29 cellular contexts compared by ENCODE assay signal in genomic region chr5:68919988-68920490, GRCh38.
"Had no signal": no experiment of that assay in that cellular context is flagged by ENCODE, and none has a peak within 500 bp of the region (broad histone marks: within the 10 kb centered on the region; RNA-seq: fewer than 3 reads in every experiment).

No MANE protein-coding gene starts in this region.

- ATAC-seq: activated naive CD4-positive, alpha-beta T cell treated with anti-CD3 and anti-CD28 coated beads, Interleukin-2, amount 50 U/mL, for 72 hours; activated T-cell treated with anti-CD3 and anti-CD28 coated beads, Interleukin-2, amount 50 U/mL, for 72 hours; heart left ventricle had no signal

- DNase-seq: activated CD4-positive, alpha-beta memory T cell treated with anti-CD3 and anti-CD28 coated beads, Interleukin-2, amount 10 ng/mL, durations not matched to agents 7 days and 5 days; activated CD4-positive, alpha-beta T cell treated with anti-CD3 and anti-CD28 coated beads for 1 hour; activated CD4-positive, alpha-beta T cell treated with anti-CD3 and anti-CD28 coated beads for 4 hours; activated CD4-positive, alpha-beta T cell treated with anti-CD3 and anti-CD28 coated beads, Interleukin-2, amount 10 ng/mL, durations not matched to agents 7 days and 5 days; activated CD4-positive, alpha-beta T cell treated with anti-CD3 and anti-CD28 coated beads, Interleukin-2, amount 50 U/mL, for 4 hours; activated CD8-positive, alpha-beta memory T cell treated with anti-CD3 and anti-CD28 coated beads, Interleukin-2, amount 50 U/mL, for 48 hours; activated gamma-delta T cell; activated naive CD4-positive, alpha-beta T cell; activated naive CD4-positive, alpha-beta T cell treated with anti-CD3 and anti-CD28 coated beads, Interleukin-2, amount 10 ng/mL, durations not matched to agents 7 days and 5 days; activated naive CD8-positive, alpha-beta T cell treated with anti-CD3 and anti-CD28 coated beads, Interleukin-2, amount 10 ng/mL, durations not matched to agents 7 days and 5 days; activated T-cell treated with anti-CD3 and anti-CD28 coated beads for 4 hours; activated T-cell treated with anti-CD3 and anti-CD28 coated beads, Interleukin-2, amount 50 U/mL, for 24 hours; activated T-cell treated with anti-CD3 and anti-CD28 coated beads, Interleukin-2, amount 50 U/mL, for 72 hours; central memory CD4-positive, alpha-beta T cell; cerebellar nuclear complex; colonic mucosa; effector CD8-positive, alpha-beta T cell; foreskin fibroblast; glutamatergic neuron; heart left ventricle; T-helper 2 cell had no signal

- FAIRE-seq: endometrium, endothelial cell of umbilical vein, frontal cortex had no signal

- H3K9me3 ChIP-seq: ascending aorta, breast epithelium, colonic mucosa had no signal

- H3K36me3 ChIP-seq: ascending aorta, breast epithelium, cardiac muscle cell, colonic mucosa, heart left ventricle had no signal

- H3K27me3 ChIP-seq: ascending aorta, breast epithelium, cardiac muscle cell, colonic mucosa, heart left ventricle had no signal

- H3K4me1 ChIP-seq: ascending aorta, breast epithelium, colonic mucosa had no signal

- H3K4me3 ChIP-seq: ascending aorta, breast epithelium, cardiac muscle cell, colonic mucosa, heart left ventricle had no signal

- H3K27ac ChIP-seq: ascending aorta, breast epithelium, cardiac muscle cell, colonic mucosa, epithelial cell of prostate, heart left ventricle had no signal
